ENCODE assay signal across 8 cellular contexts in genomic region chr21:42227909-42228708, GRCh38. TPM values are rescaled to one million over a fixed set of nuclear protein-coding genes. Genes with fewer than 3 reads are reported as not detected.
DNase-seq lines count a peak whose midpoint lies in the region; ATAC-seq and TF ChIP-seq lines count a peak whose summit lies in the region.

No MANE protein-coding gene starts in this region.

- intact Hi-C loops in OCI-LY7 (cut with micrococcal nuclease; ENCODE audit: unreplicated experiment) = no loop called here
- intact Hi-C loops in testis (cut with DNase I; ENCODE audit: low total_unique reads) = no loop called here

- peak overlapping the region; percentile 68 for H3K4me2 ChIP-seq in OCI-LY7 (ENCODE audit: low read length)

- ATAC-seq in HG03097 (IDR thresholded peaks at IDR 0.05; ENCODE audit: low FRiP score, unreplicated experiment) = peak; percentile 78
- ATAC-seq in activated T-cell treated with anti-CD3 and anti-CD28 coated beads, Interleukin-2, amount 50 U/mL, for 4 hours = peak; percentile 99
- peak; percentile 85 for ATAC-seq in omental fat pad (ENCODE audit: low FRiP score)

- no peaks in the 10 kb centered on the region for H3K27me3 Mint-ChIP-seq in activated T-cell treated with anti-CD3 and anti-CD28 coated beads, Interleukin-2, amount 50 U/mL, for 4 hours (ENCODE audit: low read depth)

- H3K9me3 Mint-ChIP-seq in activated T-cell treated with anti-CD3 and anti-CD28 coated beads, Interleukin-2, amount 50 U/mL, for 4 hours = no peaks in the 10 kb centered on the region

- H3K36me3 ChIP-seq in OCI-LY7 (ENCODE audit: insufficient read depth, low read length) (peaks cover 62% of the 10 kb centered on the region), testis (ENCODE audit: low read depth, missing control alignments) (no peaks in the 10 kb centered on the region)

- peaks cover 15% of the 10 kb centered on the region for H3K36me3 Mint-ChIP-seq in activated T-cell treated with anti-CD3 and anti-CD28 coated beads, Interleukin-2, amount 50 U/mL, for 4 hours (ENCODE audit: insufficient read depth)

- H3K27ac ChIP-seq in OCI-LY7 (ENCODE audit: low read depth, low read length, poor library complexity, severe bottlenecking) = peak overlapping the region; percentile 81
- H3K27ac ChIP-seq in testis = no peak overlapping the region

- H3K4me3 ChIP-seq in OCI-LY7 (ENCODE audit: low read depth, low read length, poor library complexity, severe bottlenecking) (peak overlapping the region; percentile 39), fibroblast of mammary gland (ENCODE audit: control insufficient read depth, low read depth, low read length) (no peak overlapping the region), testis (no peak overlapping the region)

- peak; percentile 40 for TF ChIP-seq POLR2A in GM18951 (IDR thresholded peaks at IDR 0.05; ENCODE audit: extremely low read depth, insufficient read depth, insufficient read length)
- TF ChIP-seq POLR2A in testis (IDR thresholded peaks at IDR 0.05) = no peak

- TF ChIP-seq CTCF in AG09319 (IDR thresholded peaks at IDR 0.05; ENCODE audit: low read depth, low read length) = no peak
- no peak for TF ChIP-seq CTCF in OCI-LY7 (conservative IDR thresholded peaks at IDR 0.05; ENCODE audit: low read length)
- TF ChIP-seq CTCF in fibroblast of mammary gland (conservative IDR thresholded peaks at IDR 0.05; ENCODE audit: control insufficient read depth, insufficient read depth, low read depth, low read length) = no peak
- TF ChIP-seq CTCF in omental fat pad (IDR thresholded peaks at IDR 0.05) = no peak
- TF ChIP-seq CTCF in testis (IDR thresholded peaks at IDR 0.05) = no peak

- in situ Hi-C loops in GM18951 (cut with MboI; ENCODE audit: low sequenced_read_pairs, unreplicated experiment) = no loop called here

- H3K9me2 ChIP-seq in OCI-LY7 (ENCODE audit: insufficient read depth, low read length) = no peaks in the 10 kb centered on the region

- H3K27me3 ChIP-seq in testis = no peaks in the 10 kb centered on the region

- H3K4me1 ChIP-seq in OCI-LY7 (ENCODE audit: insufficient read depth, low read length, poor library complexity, severe bottlenecking) (peaks cover 99% of the 10 kb centered on the region), testis (peaks cover 4% of the 10 kb centered on the region)

- BruUV-seq in OCI-LY7 (replicated peaks; lab: Mats Ljungman, UMichigan) = no TSS peak

- WGBS in testis, 2 donors = 62 to 71% methylated on average over 10 of the region's 10 CpGs

- H3K79me2 ChIP-seq in OCI-LY7 (ENCODE audit: insufficient read depth, low read depth, low read length) = peaks cover 41% of the 10 kb centered on the region

- POLR2A ChIA-PET in OCI-LY7 (lab: Charles Lee) = interaction anchor here (2.3 to 2.7 kb wide), 3 partner anchors 8 to 38 kb away, joined by 8 to 12 read pairs (median 10); partner anchors contain the start of gene ABCG1

- H3K4me3 Mint-ChIP-seq in activated T-cell treated with anti-CD3 and anti-CD28 coated beads, Interleukin-2, amount 50 U/mL, for 4 hours = peak overlapping the region; percentile 30

- CTCF ChIA-PET in OCI-LY7 (lab: Charles Lee; ENCODE audit: unreplicated experiment) = no interaction called here

- DNase-seq in AG09319 (ENCODE audit: extremely low read depth, low read depth) (peak; percentile 5), OCI-LY7 (ENCODE audit: low spot score) (peak; percentile 94), fibroblast of mammary gland (ENCODE audit: low read depth) (peak; percentile 91), omental fat pad (ENCODE audit: low spot score) (peak; percentile 71), testis (peak; percentile 79)
- DNase-seq in activated T-cell treated with anti-CD3 and anti-CD28 coated beads, Interleukin-2, amount 50 U/mL, for 4 hours = peak; percentile 88

- H3K9me3 ChIP-seq in OCI-LY7 (ENCODE audit: low read length) = no peaks in the 10 kb centered on the region; the same call in 1 of the 2 replicates
- no peaks in the 10 kb centered on the region for H3K9me3 ChIP-seq in testis

- no peak overlapping the region for H2AFZ ChIP-seq in OCI-LY7 (ENCODE audit: low read length)

- H3K4me1 Mint-ChIP-seq in activated T-cell treated with anti-CD3 and anti-CD28 coated beads, Interleukin-2, amount 50 U/mL, for 4 hours (ENCODE audit: low read depth) = peaks cover 70% of the 10 kb centered on the region

- no peaks in the 10 kb centered on the region for H4K20me1 ChIP-seq in OCI-LY7 (ENCODE audit: insufficient read depth, low read length)

RNA-seq across cellular contexts. Expression of gene ABCG1, which starts 9.2 kb away (rescaled TPM):
- 13.2 and 16.7 TPM in 2 replicates for total RNA-seq in OCI-LY7 (2014; rRNA removed; shearing (Covaris generic))
- total RNA-seq in OCI-LY7 (2022) (17.3 and 18.8 TPM in 2 replicates), omental fat pad (10 to 100 TPM in 3 of 4 donors, 1 to 10 TPM in 1; 9.8 to 45.1 (median 30.2) TPM), testis (1 to 10 TPM; 4.6 to 5.9 TPM)
- 1 to 10 TPM in 2 of 3 donors, under 1 TPM in 1; 0.79 to 1.8 (median 1.7) TPM for total RNA-seq in activated T-cell treated with anti-CD3 and anti-CD28 coated beads, Interleukin-2, amount 50 U/mL, for 4 hours
- polyA plus RNA-seq in testis (ENCODE audit: insufficient read depth, low read depth, low replicate concordance) = 5.1 TPM

Comparison
In these comparisons a context has a peak if more than half of its experiments do, and no peak if none do; other contexts are left out.
1. DNase-seq: peak in every context shown above with its lines; median percentile 94 in OCI-LY7; 91 in fibroblast of mammary gland; 88 in activated T-cell treated with anti-CD3 and anti-CD28 coated beads, Interleukin-2, amount 50 U/mL, for 4 hours; 79 in testis; 71 in omental fat pad; 5 in AG09319.